35 cellular contexts compared by ENCODE assay signal in the genomic region with DNA sequence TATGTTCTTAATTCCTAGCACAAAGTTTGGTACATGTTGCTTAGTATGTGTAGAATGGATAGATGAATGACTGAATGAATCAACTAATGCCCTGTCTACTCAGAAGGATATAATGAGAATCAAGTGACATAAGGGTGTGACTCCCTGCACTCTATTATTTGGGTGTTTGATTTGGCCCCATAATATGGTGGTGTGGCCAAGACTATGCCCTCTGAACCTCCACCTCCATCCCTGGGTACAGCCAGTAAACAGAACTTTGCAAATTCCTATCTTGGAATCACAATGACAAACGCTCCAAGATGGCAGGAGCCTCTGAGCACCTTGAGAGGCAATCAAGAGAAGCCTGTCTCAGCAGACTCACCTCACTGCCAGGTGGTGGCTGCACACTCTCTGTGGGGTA.
"Had no signal": no experiment of that assay in that cellular context is flagged by ENCODE, and none has a peak within 500 bp of the region (broad histone marks: within the 10 kb centered on the region; RNA-seq: fewer than 3 reads in every experiment).

No MANE protein-coding gene starts in this region.

- DNase-seq: activated B cell treated with CpG ODN at 0.5 μM for 24 hours; activated CD4-positive, alpha-beta T cell treated with anti-CD3 and anti-CD28 coated beads for 48 hours; activated CD4-positive, alpha-beta T cell treated with anti-CD3 and anti-CD28 coated beads, Interleukin-2, amount 50 U/mL, for 1 hour; activated CD4-positive, alpha-beta T cell treated with anti-CD3 and anti-CD28 coated beads, Interleukin-2, amount 50 U/mL, for 48 hours; activated CD8-positive, alpha-beta memory T cell treated with anti-CD3 and anti-CD28 coated beads for 24 hours; activated CD8-positive, alpha-beta T cell treated with anti-CD3 and anti-CD28 coated beads for 36 hours; activated effector memory CD4-positive, alpha-beta T cell treated with anti-CD3 and anti-CD28 coated beads, Interleukin-2, amount 50 U/mL, for 16 hours; activated naive CD4-positive, alpha-beta T cell treated with anti-CD3 and anti-CD28 coated beads for 36 hours; activated naive CD8-positive, alpha-beta T cell treated with anti-CD3 and anti-CD28 coated beads for 36 hours; activated naive CD8-positive, alpha-beta T cell treated with anti-CD3 and anti-CD28 coated beads, Interleukin-2, amount 50 U/mL, for 24 hours; activated T-cell treated with anti-CD3 and anti-CD28 coated beads, Interleukin-2, amount 50 U/mL, for 1 hour; activated T-cell treated with anti-CD3 and anti-CD28 coated beads, Interleukin-2, amount 50 U/mL, for 48 hours; adrenal gland; amygdala; aorta; dorsolateral prefrontal cortex; effector memory CD4-positive, alpha-beta T cell; endodermal cell; glutamatergic neuron; heart left ventricle; T-helper 17 cell; T1000; WERI-Rb-1 had no signal

- H3K4me3 Mint-ChIP-seq: activated B cell treated with CpG ODN at 0.5 μM for 24 hours; activated CD8-positive, alpha-beta T cell treated with anti-CD3 and anti-CD28 coated beads for 36 hours; activated naive CD4-positive, alpha-beta T cell treated with anti-CD3 and anti-CD28 coated beads for 36 hours; activated naive CD4-positive, alpha-beta T cell treated with anti-CD3 and anti-CD28 coated beads, Interleukin-2, amount 50 U/mL, for 24 hours; activated naive CD8-positive, alpha-beta T cell treated with anti-CD3 and anti-CD28 coated beads for 36 hours; activated naive CD8-positive, alpha-beta T cell treated with anti-CD3 and anti-CD28 coated beads, Interleukin-2, amount 50 U/mL, for 24 hours; activated T-helper 1 cell treated with anti-CD3 and anti-CD28 coated beads, Interleukin-12 subunit alpha, Interleukin-12 subunit beta, Interleukin-2, Interleukin-4 antibody, amounts not matched to agents 30 ng/mL and 10 ng/mL and 1 ng/mL, durations not matched to agents 14 hours and 24 hours and 36 hours; brain; central memory CD8-positive, alpha-beta T cell; dendritic cell treated with granulocyte-macrophage colony-stimulating factor and Interleukin-4, amounts not matched to agents 40 ng/mL and 50 ng/mL, for 4 days; endodermal cell; T-helper 17 cell; T-helper 2 cell treated with Interferon-gamma antibody and Interleukin-4, amounts not matched to agents 5 μg/mL and 100 μg/mL, for 36 hours had no signal

- H3K27me3 ChIP-seq: adrenal gland, dorsolateral prefrontal cortex, heart left ventricle had no signal

- H3K4me3 ChIP-seq: adrenal gland, coronary artery, dorsolateral prefrontal cortex, heart left ventricle had no signal

- H3K27ac Mint-ChIP-seq: activated B cell treated with CpG ODN at 0.5 μM for 24 hours; activated CD8-positive, alpha-beta T cell treated with anti-CD3 and anti-CD28 coated beads for 36 hours; activated naive CD4-positive, alpha-beta T cell treated with anti-CD3 and anti-CD28 coated beads for 36 hours; activated naive CD8-positive, alpha-beta T cell treated with anti-CD3 and anti-CD28 coated beads for 36 hours; activated naive CD8-positive, alpha-beta T cell treated with anti-CD3 and anti-CD28 coated beads, Interleukin-2, amount 50 U/mL, for 24 hours; activated T-helper 1 cell treated with anti-CD3 and anti-CD28 coated beads, Interleukin-12 subunit alpha, Interleukin-12 subunit beta, Interleukin-2, Interleukin-4 antibody, amounts not matched to agents 30 ng/mL and 10 ng/mL and 1 ng/mL, durations not matched to agents 14 hours and 24 hours and 36 hours; activated T-helper 2 cell treated with anti-CD3 and anti-CD28 coated beads, Interferon-gamma antibody, Interleukin-2, Interleukin-4, amounts not matched to agents 10 μg/mL and 5 μg/mL and 100 μg/mL, durations not matched to agents 14 hours and 24 hours and 36 hours; dendritic cell treated with granulocyte-macrophage colony-stimulating factor and Interleukin-4, amounts not matched to agents 40 ng/mL and 50 ng/mL, for 4 days; endodermal cell; T-helper 17 cell; T-helper 2 cell treated with Interferon-gamma antibody and Interleukin-4, amounts not matched to agents 5 μg/mL and 100 μg/mL, for 36 hours had no signal

- H3K4me1 Mint-ChIP-seq: T-helper 17 cell had no signal

- H3K9me3 ChIP-seq: adrenal gland, heart left ventricle had no signal

- H3K36me3 ChIP-seq: adrenal gland, heart left ventricle, WERI-Rb-1 had no signal

- H3K36me3 Mint-ChIP-seq: activated naive CD4-positive, alpha-beta T cell treated with anti-CD3 and anti-CD28 coated beads, Interleukin-2, amount 50 U/mL, for 24 hours; activated naive CD8-positive, alpha-beta T cell treated with anti-CD3 and anti-CD28 coated beads for 36 hours; brain had no signal

- FAIRE-seq: bronchial epithelial cell, frontal cortex had no signal

- ATAC-seq: activated CD4-positive, CD25-positive, alpha-beta regulatory T cell treated with anti-CD3 and anti-CD28 coated beads, Interleukin-2, amount 50 U/mL, for 24 hours; activated CD8-positive, alpha-beta T cell treated with anti-CD3 and anti-CD28 coated beads for 36 hours; activated naive CD8-positive, alpha-beta T cell treated with anti-CD3 and anti-CD28 coated beads, Interleukin-2, amount 50 U/mL, for 24 hours; esophagus mucosa; heart left ventricle; T-helper 17 cell had no signal

- H3K27ac ChIP-seq: WERI-Rb-1 had no signal

- H3K27me3 Mint-ChIP-seq: activated naive CD4-positive, alpha-beta T cell treated with anti-CD3 and anti-CD28 coated beads, Interleukin-2, amount 50 U/mL, for 24 hours; activated naive CD8-positive, alpha-beta T cell treated with anti-CD3 and anti-CD28 coated beads for 36 hours had no signal

- H3K9me3 Mint-ChIP-seq: activated B cell treated with CpG ODN at 0.5 μM for 24 hours; activated CD8-positive, alpha-beta T cell treated with anti-CD3 and anti-CD28 coated beads for 36 hours; activated naive CD4-positive, alpha-beta T cell treated with anti-CD3 and anti-CD28 coated beads for 36 hours; activated naive CD8-positive, alpha-beta T cell treated with anti-CD3 and anti-CD28 coated beads for 36 hours; brain; endodermal cell; T-helper 2 cell treated with Interferon-gamma antibody and Interleukin-4, amounts not matched to agents 5 μg/mL and 100 μg/mL, for 36 hours had no signal
